1 cellular context compared by ENCODE assay signal in the genomic region with DNA sequence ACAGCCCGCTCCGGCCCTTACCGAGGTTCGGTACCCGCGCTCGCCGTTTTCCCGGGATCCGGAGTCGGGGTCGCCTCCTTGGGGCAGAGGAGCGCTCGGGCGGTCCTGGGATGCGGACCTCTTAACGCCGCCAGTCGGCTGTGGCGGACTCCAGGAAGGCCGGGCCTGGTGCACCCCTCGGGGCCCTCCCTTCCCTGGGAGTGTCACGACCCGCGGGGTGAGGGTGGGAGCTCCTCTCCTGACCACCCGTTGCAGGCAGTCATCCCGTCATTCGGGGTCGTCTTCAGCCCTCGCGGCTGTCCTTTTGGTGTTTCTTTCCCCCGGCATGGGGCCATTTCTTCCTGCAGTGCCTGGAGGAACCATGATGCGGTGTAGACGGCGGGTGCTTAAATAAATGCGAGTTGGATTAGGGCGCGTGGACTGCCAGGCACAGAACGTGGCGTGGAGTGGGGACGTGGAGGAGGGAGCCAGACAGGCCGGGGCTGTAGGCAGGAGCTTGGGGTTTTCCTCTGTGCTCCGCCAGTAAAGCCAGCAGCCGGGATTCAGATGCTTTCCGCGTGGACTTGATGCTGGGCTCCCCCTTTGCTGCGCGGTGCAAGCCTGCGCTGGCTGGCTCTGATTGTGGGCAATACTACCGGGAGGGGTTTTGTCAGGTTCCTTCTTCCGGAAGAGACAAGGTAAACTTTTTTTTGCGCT.
TF ChIP-seq lines count a peak whose summit lies in the region.

No MANE protein-coding gene starts in this region.

TF ChIP-seq in HepG2, 621 proteins besides CTCF, POLR2A, EP300 and RAD21 (continued from another document and continues in another):
- TF ChIP-seq, protein P1, sequence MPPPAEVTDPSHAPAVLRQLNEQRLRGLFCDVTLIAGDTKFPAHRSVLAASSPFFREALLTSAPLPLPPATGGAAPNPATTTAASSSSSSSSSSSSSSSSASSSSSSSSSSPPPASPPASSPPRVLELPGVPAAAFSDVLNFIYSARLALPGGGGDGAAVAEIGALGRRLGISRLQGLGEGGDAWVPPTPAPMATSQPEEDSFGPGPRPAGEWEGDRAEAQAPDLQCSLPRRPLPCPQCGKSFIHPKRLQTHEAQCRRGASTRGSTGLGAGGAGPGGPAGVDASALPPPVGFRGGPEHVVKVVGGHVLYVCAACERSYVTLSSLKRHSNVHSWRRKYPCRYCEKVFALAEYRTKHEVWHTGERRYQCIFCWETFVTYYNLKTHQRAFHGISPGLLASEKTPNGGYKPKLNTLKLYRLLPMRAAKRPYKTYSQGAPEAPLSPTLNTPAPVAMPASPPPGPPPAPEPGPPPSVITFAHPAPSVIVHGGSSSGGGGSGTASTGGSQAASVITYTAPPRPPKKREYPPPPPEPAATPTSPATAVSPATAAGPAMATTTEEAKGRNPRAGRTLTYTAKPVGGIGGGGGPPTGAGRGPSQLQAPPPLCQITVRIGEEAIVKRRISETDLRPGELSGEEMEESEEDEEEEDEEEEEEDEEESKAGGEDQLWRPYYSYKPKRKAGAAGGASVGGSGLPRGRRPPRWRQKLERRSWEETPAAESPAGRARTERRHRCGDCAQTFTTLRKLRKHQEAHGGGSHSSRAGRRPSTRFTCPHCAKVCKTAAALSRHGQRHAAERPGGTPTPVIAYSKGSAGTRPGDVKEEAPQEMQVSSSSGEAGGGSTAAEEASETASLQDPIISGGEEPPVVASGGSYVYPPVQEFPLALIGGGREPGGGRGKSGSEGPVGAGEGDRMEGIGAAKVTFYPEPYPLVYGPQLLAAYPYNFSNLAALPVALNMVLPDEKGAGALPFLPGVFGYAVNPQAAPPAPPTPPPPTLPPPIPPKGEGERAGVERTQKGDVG (CRISPR knock-in tag; IDR thresholded peaks at IDR 0.05; ENCODE audit: borderline replicate concordance): no peak; the same call in 1 of the 2 replicates
- TF ChIP-seq GFI1 (CRISPR knock-in tag; IDR thresholded peaks at IDR 0.05; ENCODE audit: borderline replicate concordance) (peak; percentile 46; the same call in 1 of the 2 replicates), THAP11 (CRISPR knock-in tag; IDR thresholded peaks at IDR 0.05) (peak; percentile 9; the same call in 1 of the 2 replicates), ZNF234 (CRISPR knock-in tag; conservative IDR thresholded peaks at IDR 0.05) (0 out of 2 replicates have a peak, but pooled peaks have one; percentile 51), KAT7 (CRISPR knock-in tag; IDR thresholded peaks at IDR 0.05; ENCODE audit: borderline replicate concordance) (0 out of 2 replicates have a peak, but pooled peaks have one; percentile 31), FOXC1 (CRISPR knock-in tag; IDR thresholded peaks at IDR 0.05; ENCODE audit: borderline replicate concordance) (0 out of 2 replicates have a peak, but pooled peaks have one; percentile 17), HDAC2 (CRISPR knock-in tag; IDR thresholded peaks at IDR 0.05) (0 out of 2 replicates have a peak, but pooled peaks have one; percentile 9), HMGA1 (CRISPR knock-in tag; conservative IDR thresholded peaks at IDR 0.05) (no peak), POLR2G (IDR thresholded peaks at IDR 0.05; ENCODE audit: low read depth, low read length) (0 out of 2 replicates have a peak, but pooled peaks have one; percentile 34), SIN3A (IDR thresholded peaks at IDR 0.05; ENCODE audit: borderline replicate concordance, low read depth, low read length) (0 out of 2 replicates have a peak, but pooled peaks have one; percentile 12), MED1 (CRISPR knock-in tag; IDR thresholded peaks at IDR 0.05) (peak; percentile 25; the same call in 1 of the 2 replicates), ATAD3A (CRISPR knock-in tag; IDR thresholded peaks at IDR 0.05) (no peak), FOXA1 (IDR thresholded peaks at IDR 0.05) (no peak), FOXA1 (CRISPR knock-in tag; IDR thresholded peaks at IDR 0.05) (no peak), HOXA5 (CRISPR knock-in tag; IDR thresholded peaks at IDR 0.05) (0 out of 2 replicates have a peak, but pooled peaks have one; percentile 12), ZNF605 (CRISPR knock-in tag; IDR thresholded peaks at IDR 0.05) (peak; percentile 45; the same call in 1 of the 2 replicates), ZNF816 (CRISPR knock-in tag; IDR thresholded peaks at IDR 0.05; ENCODE audit: borderline replicate concordance) (0 out of 2 replicates have a peak, but pooled peaks have one; percentile 26), ELF3 (CRISPR knock-in tag; IDR thresholded peaks at IDR 0.05) (no peak), RFXANK (CRISPR knock-in tag; IDR thresholded peaks at IDR 0.05) (no peak), ZNF441 (CRISPR knock-in tag; IDR thresholded peaks at IDR 0.05; ENCODE audit: borderline replicate concordance) (0 out of 2 replicates have a peak, but pooled peaks have one; percentile 35)
- TF ChIP-seq, protein P2, sequence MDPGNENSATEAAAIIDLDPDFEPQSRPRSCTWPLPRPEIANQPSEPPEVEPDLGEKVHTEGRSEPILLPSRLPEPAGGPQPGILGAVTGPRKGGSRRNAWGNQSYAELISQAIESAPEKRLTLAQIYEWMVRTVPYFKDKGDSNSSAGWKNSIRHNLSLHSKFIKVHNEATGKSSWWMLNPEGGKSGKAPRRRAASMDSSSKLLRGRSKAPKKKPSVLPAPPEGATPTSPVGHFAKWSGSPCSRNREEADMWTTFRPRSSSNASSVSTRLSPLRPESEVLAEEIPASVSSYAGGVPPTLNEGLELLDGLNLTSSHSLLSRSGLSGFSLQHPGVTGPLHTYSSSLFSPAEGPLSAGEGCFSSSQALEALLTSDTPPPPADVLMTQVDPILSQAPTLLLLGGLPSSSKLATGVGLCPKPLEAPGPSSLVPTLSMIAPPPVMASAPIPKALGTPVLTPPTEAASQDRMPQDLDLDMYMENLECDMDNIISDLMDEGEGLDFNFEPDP (CRISPR knock-in tag; conservative IDR thresholded peaks at IDR 0.05): no peak
- TF ChIP-seq, protein P3, sequence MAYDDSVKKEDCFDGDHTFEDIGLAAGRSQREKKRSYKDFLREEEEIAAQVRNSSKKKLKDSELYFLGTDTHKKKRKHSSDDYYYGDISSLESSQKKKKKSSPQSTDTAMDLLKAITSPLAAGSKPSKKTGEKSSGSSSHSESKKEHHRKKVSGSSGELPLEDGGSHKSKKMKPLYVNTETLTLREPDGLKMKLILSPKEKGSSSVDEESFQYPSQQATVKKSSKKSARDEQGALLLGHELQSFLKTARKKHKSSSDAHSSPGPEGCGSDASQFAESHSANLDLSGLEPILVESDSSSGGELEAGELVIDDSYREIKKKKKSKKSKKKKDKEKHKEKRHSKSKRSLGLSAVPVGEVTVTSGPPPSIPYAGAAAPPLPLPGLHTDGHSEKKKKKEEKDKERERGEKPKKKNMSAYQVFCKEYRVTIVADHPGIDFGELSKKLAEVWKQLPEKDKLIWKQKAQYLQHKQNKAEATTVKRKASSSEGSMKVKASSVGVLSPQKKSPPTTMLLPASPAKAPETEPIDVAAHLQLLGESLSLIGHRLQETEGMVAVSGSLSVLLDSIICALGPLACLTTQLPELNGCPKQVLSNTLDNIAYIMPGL (CRISPR knock-in tag; IDR thresholded peaks at IDR 0.05; ENCODE audit: borderline replicate concordance in 1 of 2, low read depth in 1 of 2): peak in 1 of 2 experiments; percentile 15; a peak in 1 of 4 replicates
- TF ChIP-seq, protein P4, sequence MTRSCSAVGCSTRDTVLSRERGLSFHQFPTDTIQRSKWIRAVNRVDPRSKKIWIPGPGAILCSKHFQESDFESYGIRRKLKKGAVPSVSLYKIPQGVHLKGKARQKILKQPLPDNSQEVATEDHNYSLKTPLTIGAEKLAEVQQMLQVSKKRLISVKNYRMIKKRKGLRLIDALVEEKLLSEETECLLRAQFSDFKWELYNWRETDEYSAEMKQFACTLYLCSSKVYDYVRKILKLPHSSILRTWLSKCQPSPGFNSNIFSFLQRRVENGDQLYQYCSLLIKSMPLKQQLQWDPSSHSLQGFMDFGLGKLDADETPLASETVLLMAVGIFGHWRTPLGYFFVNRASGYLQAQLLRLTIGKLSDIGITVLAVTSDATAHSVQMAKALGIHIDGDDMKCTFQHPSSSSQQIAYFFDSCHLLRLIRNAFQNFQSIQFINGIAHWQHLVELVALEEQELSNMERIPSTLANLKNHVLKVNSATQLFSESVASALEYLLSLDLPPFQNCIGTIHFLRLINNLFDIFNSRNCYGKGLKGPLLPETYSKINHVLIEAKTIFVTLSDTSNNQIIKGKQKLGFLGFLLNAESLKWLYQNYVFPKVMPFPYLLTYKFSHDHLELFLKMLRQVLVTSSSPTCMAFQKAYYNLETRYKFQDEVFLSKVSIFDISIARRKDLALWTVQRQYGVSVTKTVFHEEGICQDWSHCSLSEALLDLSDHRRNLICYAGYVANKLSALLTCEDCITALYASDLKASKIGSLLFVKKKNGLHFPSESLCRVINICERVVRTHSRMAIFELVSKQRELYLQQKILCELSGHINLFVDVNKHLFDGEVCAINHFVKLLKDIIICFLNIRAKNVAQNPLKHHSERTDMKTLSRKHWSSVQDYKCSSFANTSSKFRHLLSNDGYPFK (CRISPR knock-in tag; IDR thresholded peaks at IDR 0.05; ENCODE audit: borderline replicate concordance): 0 out of 2 replicates have a peak, but pooled peaks have one; percentile 14
- TF ChIP-seq, protein P5, sequence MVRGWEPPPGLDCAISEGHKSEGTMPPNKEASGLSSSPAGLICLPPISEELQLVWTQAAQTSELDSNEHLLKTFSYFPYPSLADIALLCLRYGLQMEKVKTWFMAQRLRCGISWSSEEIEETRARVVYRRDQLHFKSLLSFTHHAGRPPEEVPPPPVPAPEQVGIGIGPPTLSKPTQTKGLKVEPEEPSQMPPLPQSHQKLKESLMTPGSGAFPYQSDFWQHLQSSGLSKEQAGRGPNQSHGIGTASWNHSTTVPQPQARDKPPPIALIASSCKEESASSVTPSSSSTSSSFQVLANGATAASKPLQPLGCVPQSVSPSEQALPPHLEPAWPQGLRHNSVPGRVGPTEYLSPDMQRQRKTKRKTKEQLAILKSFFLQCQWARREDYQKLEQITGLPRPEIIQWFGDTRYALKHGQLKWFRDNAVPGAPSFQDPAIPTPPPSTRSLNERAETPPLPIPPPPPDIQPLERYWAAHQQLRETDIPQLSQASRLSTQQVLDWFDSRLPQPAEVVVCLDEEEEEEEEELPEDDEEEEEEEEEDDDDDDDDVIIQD (CRISPR knock-in tag; IDR thresholded peaks at IDR 0.05; ENCODE audit: low read depth): no peak
- TF ChIP-seq, protein P6, sequence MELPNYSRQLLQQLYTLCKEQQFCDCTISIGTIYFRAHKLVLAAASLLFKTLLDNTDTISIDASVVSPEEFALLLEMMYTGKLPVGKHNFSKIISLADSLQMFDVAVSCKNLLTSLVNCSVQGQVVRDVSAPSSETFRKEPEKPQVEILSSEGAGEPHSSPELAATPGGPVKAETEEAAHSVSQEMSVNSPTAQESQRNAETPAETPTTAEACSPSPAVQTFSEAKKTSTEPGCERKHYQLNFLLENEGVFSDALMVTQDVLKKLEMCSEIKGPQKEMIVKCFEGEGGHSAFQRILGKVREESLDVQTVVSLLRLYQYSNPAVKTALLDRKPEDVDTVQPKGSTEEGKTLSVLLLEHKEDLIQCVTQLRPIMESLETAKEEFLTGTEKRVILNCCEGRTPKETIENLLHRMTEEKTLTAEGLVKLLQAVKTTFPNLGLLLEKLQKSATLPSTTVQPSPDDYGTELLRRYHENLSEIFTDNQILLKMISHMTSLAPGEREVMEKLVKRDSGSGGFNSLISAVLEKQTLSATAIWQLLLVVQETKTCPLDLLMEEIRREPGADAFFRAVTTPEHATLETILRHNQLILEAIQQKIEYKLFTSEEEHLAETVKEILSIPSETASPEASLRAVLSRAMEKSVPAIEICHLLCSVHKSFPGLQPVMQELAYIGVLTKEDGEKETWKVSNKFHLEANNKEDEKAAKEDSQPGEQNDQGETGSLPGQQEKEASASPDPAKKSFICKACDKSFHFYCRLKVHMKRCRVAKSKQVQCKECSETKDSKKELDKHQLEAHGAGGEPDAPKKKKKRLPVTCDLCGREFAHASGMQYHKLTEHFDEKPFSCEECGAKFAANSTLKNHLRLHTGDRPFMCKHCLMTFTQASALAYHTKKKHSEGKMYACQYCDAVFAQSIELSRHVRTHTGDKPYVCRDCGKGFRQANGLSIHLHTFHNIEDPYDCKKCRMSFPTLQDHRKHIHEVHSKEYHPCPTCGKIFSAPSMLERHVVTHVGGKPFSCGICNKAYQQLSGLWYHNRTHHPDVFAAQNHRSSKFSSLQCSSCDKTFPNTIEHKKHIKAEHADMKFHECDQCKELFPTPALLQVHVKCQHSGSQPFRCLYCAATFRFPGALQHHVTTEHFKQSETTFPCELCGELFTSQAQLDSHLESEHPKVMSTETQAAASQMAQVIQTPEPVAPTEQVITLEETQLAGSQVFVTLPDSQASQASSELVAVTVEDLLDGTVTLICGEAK (IDR thresholded peaks at IDR 0.05): no peak
- TF ChIP-seq, protein P6 (CRISPR knock-in tag; IDR thresholded peaks at IDR 0.05): no peak; the same call in 1 of the 2 replicates
- TF ChIP-seq, protein P7, sequence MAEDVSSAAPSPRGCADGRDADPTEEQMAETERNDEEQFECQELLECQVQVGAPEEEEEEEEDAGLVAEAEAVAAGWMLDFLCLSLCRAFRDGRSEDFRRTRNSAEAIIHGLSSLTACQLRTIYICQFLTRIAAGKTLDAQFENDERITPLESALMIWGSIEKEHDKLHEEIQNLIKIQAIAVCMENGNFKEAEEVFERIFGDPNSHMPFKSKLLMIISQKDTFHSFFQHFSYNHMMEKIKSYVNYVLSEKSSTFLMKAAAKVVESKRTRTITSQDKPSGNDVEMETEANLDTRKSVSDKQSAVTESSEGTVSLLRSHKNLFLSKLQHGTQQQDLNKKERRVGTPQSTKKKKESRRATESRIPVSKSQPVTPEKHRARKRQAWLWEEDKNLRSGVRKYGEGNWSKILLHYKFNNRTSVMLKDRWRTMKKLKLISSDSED (CRISPR knock-in tag; IDR thresholded peaks at IDR 0.05): no peak
